Comparison of ENCODE assay signal across 13 cellular contexts in genomic region chr11:126700773-126701554, GRCh38.
DNase-seq lines count a peak whose midpoint lies in the region; ATAC-seq, FAIRE-seq and TF ChIP-seq lines count a peak whose summit lies in the region.
"Had no signal": no experiment of that assay in that cellular context is flagged by ENCODE, and none has a peak within 500 bp of the region (broad histone marks: within the 10 kb centered on the region; RNA-seq: fewer than 3 reads in every experiment).

No MANE protein-coding gene starts in this region.

- H3K4me3 ChIP-seq in mesodermal cell (ENCODE audit: extremely low read depth, insufficient read depth, low read length, poor library complexity, severe bottlenecking) (no peak overlapping the region), HepG2 (replicated peaks in 1 of 3; ENCODE audit: insufficient read depth in 1 of 3, low read depth in 2 of 3, low read length in 3 of 3) (no peak overlapping the region)

- H3K27ac ChIP-seq in mesodermal cell (ENCODE audit: low read depth, low read length, severe bottlenecking) (peak overlapping the region; percentile 46), HepG2 (ENCODE audit: extremely low read length, insufficient read depth, low read length) (no peak overlapping the region)
- H3K27ac ChIP-seq: epithelial cell of prostate, neutrophil had no signal

- peaks cover 26% of the 10 kb centered on the region for H3K4me1 ChIP-seq in mesodermal cell (ENCODE audit: control insufficient read depth, insufficient read depth, low read length, poor library complexity, severe bottlenecking)
- no peaks in the 10 kb centered on the region for H3K4me1 ChIP-seq in HepG2 (ENCODE audit: insufficient read depth, low read length)

- TF ChIP-seq CTCF in HepG2 (CRISPR knock-in tag; IDR thresholded peaks at IDR 0.05) = no peak

- H3K4me2 ChIP-seq in HepG2 (ENCODE audit: low read depth, low read length) = no peak overlapping the region

- in situ Hi-C loops in HepG2 (cut with HindIII; ENCODE audit: extremely low pct_ligation_motif_present, low pct_unique_long_range_greater_than_20kb) = no loop called here

- TF ChIP-seq EP300 in HepG2 (IDR thresholded peaks at IDR 0.05; ENCODE audit: low read depth in 2 of 2, low read length in 2 of 2) = no peak
- no peak for TF ChIP-seq EP300 in HepG2 (CRISPR knock-in tag; IDR thresholded peaks at IDR 0.05; ENCODE audit: borderline replicate concordance)

- TF ChIP-seq POLR2A in GM18505 (IDR thresholded peaks at IDR 0.05; ENCODE audit: borderline replicate concordance, extremely low read depth, insufficient read depth, insufficient read length) (no peak), HepG2 (IDR thresholded peaks at IDR 0.05; ENCODE audit: insufficient read depth in 1 of 2, low read depth in 2 of 2, low read length in 2 of 2) (no peak)

- no peaks in the 10 kb centered on the region for H3K36me3 ChIP-seq in mesodermal cell (ENCODE audit: control insufficient read depth, insufficient read depth, low read length)
- H3K36me3 ChIP-seq in HepG2 (replicated peaks in 1 of 2; ENCODE audit: control insufficient read depth in 1 of 2, insufficient read depth in 2 of 2, low read length in 2 of 2) = no peaks in the 10 kb centered on the region
- H3K36me3 ChIP-seq: neutrophil had no signal

- POLR2A ChIA-PET in HepG2 (lab: Yijun Ruan, JAX) = no interaction called here

- TF ChIP-seq RAD21 in HepG2 (CRISPR knock-in tag; IDR thresholded peaks at IDR 0.05) = no peak

- no peak for FAIRE-seq in HepG2 (lab: Jason Lieb, UNC)

- peak; percentile 53 for ATAC-seq in GM18505 (IDR thresholded peaks at IDR 0.05; ENCODE audit: unreplicated experiment)
- ATAC-seq in GM21515 (IDR thresholded peaks at IDR 0.05; ENCODE audit: unreplicated experiment) = peak; percentile 71
- ATAC-seq in HG03439 (IDR thresholded peaks at IDR 0.05; ENCODE audit: unreplicated experiment) = peak; percentile 64
- no peak for ATAC-seq in HepG2
- ATAC-seq in Right ventricle myocardium superior (ENCODE audit: poor library complexity) = no peak

- DNase-seq in HepG2 (ENCODE audit: low spot score) (no peak), Right ventricle myocardium superior (no peak), activated T-cell treated with anti-CD3 and anti-CD28 coated beads for 4 hours (no peak), DMS79 treated with DMSO at 0.1 percent for 48 hours (lab: John Stamatoyannopoulos, UW) (no peak)
- DNase-seq: activated CD8-positive, alpha-beta memory T cell treated with anti-CD3 and anti-CD28 coated beads for 24 hours; NK-92 treated with Interleukin-12 subunit alpha and Interleukin-12 subunit beta, amount 100 ng/mL, for 24 hours; T-helper 1 cell had no signal

- H3K79me2 ChIP-seq in HepG2 (ENCODE audit: insufficient read depth, low read length) = no peaks in the 10 kb centered on the region

- no peak overlapping the region for H3K9ac ChIP-seq in HepG2 (ENCODE audit: insufficient read depth, low read depth, low read length)

- 73 to 85% methylated on average over 6 to 7 of the region's 9 CpGs for WGBS in mesodermal cell (ENCODE audit: insufficient coverage in 2 of 2), 2 experiments
- 1% methylated on average over 9 of the region's 9 CpGs for WGBS in HepG2 (ENCODE audit: low lambda C conversion rate)

- BruUV-seq in HepG2 (replicated peaks; lab: Mats Ljungman, UMichigan) = no TSS peak

- H3K9me3 ChIP-seq in mesodermal cell (ENCODE audit: control insufficient read depth, low read length) = no peaks in the 10 kb centered on the region
- no peaks in the 10 kb centered on the region for H3K9me3 ChIP-seq in HepG2 (ENCODE audit: low read length)
- H3K9me3 ChIP-seq: neutrophil had no signal

- intact Hi-C loops in HepG2 (cut with micrococcal nuclease; ENCODE audit: unreplicated experiment) = no loop called here
- intact Hi-C loops in Right ventricle myocardium superior (cut with DNase I) = no loop called here

- H4K20me1 ChIP-seq in HepG2 (ENCODE audit: insufficient read depth, low read length) = no peaks in the 10 kb centered on the region

- peaks cover 0 to 44% of the 10 kb centered on the region in 2 experiments; a peak in 4 of 5 replicates for H3K27me3 ChIP-seq in HepG2 (ENCODE audit: control insufficient read depth in 1 of 2, insufficient read depth in 2 of 2, low read length in 2 of 2)

- H2AFZ ChIP-seq in HepG2 (ENCODE audit: low read length) = no peak overlapping the region

- CTCF ChIA-PET in HepG2 (lab: Yijun Ruan, JAX; ENCODE audit: low intra/inter-chr PET ratio, low total read pairs) = no interaction called here

TF ChIP-seq in HepG2, 621 proteins besides CTCF, POLR2A, EP300 and RAD21 (continues in another document):
- TF ChIP-seq RXRB (CRISPR knock-in tag; IDR thresholded peaks at IDR 0.05; ENCODE audit: borderline replicate concordance) (no peak), POGK (CRISPR knock-in tag; conservative IDR thresholded peaks at IDR 0.05) (no peak), ETS1 (CRISPR knock-in tag; IDR thresholded peaks at IDR 0.05) (no peak), ZNF639 (CRISPR knock-in tag; conservative IDR thresholded peaks at IDR 0.05) (no peak), ZBTB14 (CRISPR knock-in tag; IDR thresholded peaks at IDR 0.05) (no peak), ZNF510 (CRISPR knock-in tag; IDR thresholded peaks at IDR 0.05; ENCODE audit: low read depth) (no peak), SOX13 (IDR thresholded peaks at IDR 0.05) (no peak), SOX13 (CRISPR knock-in tag; conservative IDR thresholded peaks at IDR 0.05 in 1 of 2, IDR thresholded peaks at IDR 0.05 in 1 of 2) (no peak)

Comparison
In these comparisons a context has a peak if more than half of its experiments do, and no peak if none do; other contexts are left out.
1. ATAC-seq: peak in GM18505 (single experiment), GM21515 (single experiment) and HG03439 (single experiment); none in HepG2 (single experiment) and Right ventricle myocardium superior (single experiment).